In the genomic region with DNA sequence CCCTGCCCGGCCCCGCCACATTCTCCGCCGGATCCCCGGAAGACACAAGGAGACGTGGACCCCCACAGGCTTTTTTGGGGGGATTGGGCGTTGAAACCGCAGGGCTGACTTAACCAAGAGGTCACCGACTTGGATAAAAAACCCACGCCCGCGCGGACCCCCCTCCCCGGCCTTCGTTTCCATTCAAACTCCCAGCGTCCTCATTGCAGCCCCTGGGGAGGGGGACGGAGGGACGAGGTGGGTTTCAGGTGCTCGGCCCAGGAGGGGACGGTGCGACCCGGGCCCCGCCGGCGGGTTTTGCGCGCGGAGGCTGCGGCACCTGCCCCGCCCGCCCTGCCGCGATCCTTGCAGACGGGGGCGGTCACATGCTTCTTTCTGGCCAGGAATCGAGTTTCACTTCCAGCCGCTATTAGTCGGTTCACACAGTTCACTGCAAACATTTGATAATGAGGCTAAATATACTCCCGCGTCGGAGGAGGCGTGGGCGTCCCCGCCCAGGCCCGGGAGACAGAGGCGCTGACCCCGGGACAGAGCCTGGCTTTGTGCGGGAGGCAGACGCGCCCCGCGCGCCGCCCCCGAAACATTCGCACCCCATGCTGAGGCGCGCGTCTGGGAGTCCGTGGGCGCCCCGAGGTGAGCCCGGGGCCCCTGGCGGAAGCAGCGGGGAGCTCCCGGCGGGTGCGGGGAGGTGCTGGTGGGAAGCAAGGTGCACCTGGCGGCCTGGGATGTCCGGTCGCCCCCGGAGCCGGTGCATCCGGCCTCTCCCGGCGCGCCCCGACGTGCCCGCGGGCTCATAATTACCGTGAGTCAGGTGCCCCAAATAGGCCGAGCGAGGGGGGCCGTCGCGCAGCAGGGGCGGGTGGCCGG, we compare ENCODE assay signal across 9 cellular contexts. TPM values are rescaled to one million over a fixed set of nuclear protein-coding genes. Genes with fewer than 3 reads are reported as not detected.
A peak's percentile ranks its signal among the peaks of the same experiment; 100 is the strongest.
DNase-seq lines count a peak whose midpoint lies in the region; ATAC-seq, FAIRE-seq and TF ChIP-seq lines count a peak whose summit lies in the region.
"Had no signal": no experiment of that assay in that cellular context is flagged by ENCODE, and none has a peak within 500 bp of the region (broad histone marks: within the 10 kb centered on the region; RNA-seq: fewer than 3 reads in every experiment).

No MANE protein-coding gene starts in this region.

- no peak for FAIRE-seq in bronchial epithelial cell (lab: Jason Lieb, UNC)
- FAIRE-seq: endometrium had no signal

- CTCF ChIA-PET in AG04450 (lab: Charles Lee), result no interaction called here

- H3K9me3 ChIP-seq in AG04450 (ENCODE audit: control insufficient read depth, insufficient read depth, low read length), result peaks cover 12% of the 10 kb centered on the region

- H3K27me3 ChIP-seq in AG04450 (ENCODE audit: control insufficient read depth, insufficient read depth, low read length) (peaks cover 51% of the 10 kb centered on the region), bronchial epithelial cell (ENCODE audit: control insufficient read depth, insufficient read depth, low read length) (no peaks in the 10 kb centered on the region)

- POLR2A ChIA-PET in AG04450 (lab: Yijun Ruan, JAX), result no interaction called here

- DNase-seq in AG04450 (ENCODE audit: low read depth, low spot score), result no peak
- peak; percentile 77 for DNase-seq in NOMO-1 treated with DMSO at 0.1 percent for 48 hours (lab: John Stamatoyannopoulos, UW; ENCODE audit: unreplicated experiment)
- peak; percentile 48 for DNase-seq in bronchial epithelial cell (ENCODE audit: low read depth)
- DNase-seq in left colon, result peak; percentile 67 to 70
- DNase-seq in stimulated activated naive CD4-positive, alpha-beta T cell treated with Interleukin-2 at 50 U/mL for 16 hours (lab: John Stamatoyannopoulos, UW), result peak; percentile 22
- no peak for DNase-seq in epidermal melanocyte (ENCODE audit: insufficient read length, low spot score)

- peak; percentile 33 for ATAC-seq in GM18868 (IDR thresholded peaks at IDR 0.05; ENCODE audit: unreplicated experiment)
- ATAC-seq in left colon, result peak; percentile 34
- no peak for ATAC-seq in HG02798 (IDR thresholded peaks at IDR 0.05; ENCODE audit: poor library complexity, unreplicated experiment)

- TF ChIP-seq CTCF in AG04450 (IDR thresholded peaks at IDR 0.05; ENCODE audit: low read depth, low read length), result no peak
- no peak for TF ChIP-seq CTCF in bronchial epithelial cell (IDR thresholded peaks at IDR 0.05; ENCODE audit: insufficient read depth, low read length, severe bottlenecking)

- H3K27ac ChIP-seq in AG04450 (ENCODE audit: low read depth, low read length), result no peak overlapping the region

- intact Hi-C loops in left colon (cut with DNase I, micrococcal nuclease), result no loop called here

- no peaks in the 10 kb centered on the region for H3K36me3 ChIP-seq in bronchial epithelial cell (ENCODE audit: control insufficient read depth, insufficient read depth, low read length)

- H3K4me3 ChIP-seq in AG04450 (ENCODE audit: low read depth, low read length) (peak overlapping the region; percentile 29; the same call in 1 of the 2 replicates), bronchial epithelial cell (ENCODE audit: low read depth, low read length) (peak overlapping the region; percentile 32)

RNA-seq across cellular contexts. Expression of a gene that starts 2.7 kb away (rescaled TPM):
- polyA plus RNA-seq in AG04450 (2011; rRNA removed), result 2.0 and 2.2 TPM in 2 replicates
- polyA minus RNA-seq in AG04450 (2011; rRNA and poly(A)+ RNA removed), result 5.3 and 6.3 TPM in 2 replicates
- 55.8 and 64.8 TPM in 2 replicates for total RNA-seq in bronchial epithelial cell
- total RNA-seq in left colon, result 10 to 100 TPM; 58.7 to 80.2 TPM

Comparison
In these comparisons a context has a peak if more than half of its experiments do, and no peak if none do; other contexts are left out.
1. DNase-seq: peak in NOMO-1 treated with DMSO at 0.1 percent for 48 hours (single experiment), bronchial epithelial cell (single experiment), left colon (2 of 2) and stimulated activated naive CD4-positive, alpha-beta T cell treated with Interleukin-2 at 50 U/mL for 16 hours (single experiment); none in AG04450 (single experiment) and epidermal melanocyte (single experiment).